In genomic region chr2:86453838-86454237, GRCh38 we compare ENCODE assay signal across 12 cellular contexts. TPM values are rescaled to one million over a fixed set of nuclear protein-coding genes. Genes with fewer than 3 reads are reported as not detected.
DNase-seq lines count a peak whose midpoint lies in the region; ATAC-seq and TF ChIP-seq lines count a peak whose summit lies in the region.
"Had no signal": no experiment of that assay in that cellular context is flagged by ENCODE, and none has a peak within 500 bp of the region (broad histone marks: within the 10 kb centered on the region; RNA-seq: fewer than 3 reads in every experiment).

No MANE protein-coding gene starts in this region.

- H2AFZ ChIP-seq in PC-9, result no peak overlapping the region

- H3K36me3 ChIP-seq in PC-9 (ENCODE audit: low read depth), result peaks cover 56% of the 10 kb centered on the region
- H3K36me3 ChIP-seq in ovary, result no peaks in the 10 kb centered on the region

- no peaks in the 10 kb centered on the region for H3K9me2 ChIP-seq in PC-9 (ENCODE audit: insufficient read depth)

- TF ChIP-seq EP300 in ovary (IDR thresholded peaks at IDR 0.05), result no peak

- H3K79me2 ChIP-seq in PC-9 (ENCODE audit: low read depth), result 0 out of 2 replicates have a peak, but pooled peaks cover 7% of the 10 kb centered on the region

- CTCF ChIA-PET in PC-9 (lab: Charles Lee), result no interaction called here

- H3K4me1 ChIP-seq in PC-9 (replicated peaks; ENCODE audit: insufficient read depth) (peaks cover 17% of the 10 kb centered on the region; the same call in 1 of the 2 replicates), ovary (ENCODE audit: insufficient read depth) (peaks cover 9% of the 10 kb centered on the region)

- 1 to 8% (median 2%) methylated on average over 2 of the region's 2 CpGs for WGBS in ovary, 3 donors

- intact Hi-C loops in PC-9 (cut with micrococcal nuclease; ENCODE audit: unreplicated experiment), result loop anchor here (5.0 kb wide), 1 partner anchor 77 kb away; no protein-coding TSS in a partner anchor
- intact Hi-C loops in ovary (cut with DNase I), result no loop called here

- H3F3A ChIP-seq in PC-9 (ENCODE audit: insufficient read depth, low read depth), result peaks cover 16% of the 10 kb centered on the region; the same call in 1 of the 2 replicates

- H4K20me1 ChIP-seq in PC-9 (ENCODE audit: insufficient read depth), result 0 out of 2 replicates have a peak, but pooled peaks cover 4% of the 10 kb centered on the region

- H3K27me3 ChIP-seq in PC-9 (ENCODE audit: insufficient read depth, low read depth) (no peaks in the 10 kb centered on the region), ovary (no peaks in the 10 kb centered on the region)

- TF ChIP-seq CTCF in PC-9 (conservative IDR thresholded peaks at IDR 0.05) (no peak), ovary (IDR thresholded peaks at IDR 0.05) (no peak)

- POLR2A ChIA-PET in PC-9 (lab: Charles Lee; ENCODE audit: unreplicated experiment), result interaction anchor here (0.5 kb wide), 1 partner anchor 12 kb away, joined by 3 read pairs; no protein-coding TSS in a partner anchor

- H3K4me2 ChIP-seq in PC-9, result no peak overlapping the region; the same call in 1 of the 2 replicates

- H3K4me3 ChIP-seq in PC-9 (no peak overlapping the region), ovary (no peak overlapping the region)

- TF ChIP-seq POLR2A in ovary (IDR thresholded peaks at IDR 0.05) (no peak), GM18505 (IDR thresholded peaks at IDR 0.05; ENCODE audit: borderline replicate concordance, extremely low read depth, insufficient read depth, insufficient read length) (no peak)

- BruUV-seq in PC-9 (replicated peaks; lab: Mats Ljungman, UMichigan), result no TSS peak

- no peaks in the 10 kb centered on the region for H3K9me3 ChIP-seq in PC-9 (ENCODE audit: insufficient read depth, low read depth)
- H3K9me3 ChIP-seq in ovary, result no peaks in the 10 kb centered on the region

- H3K27ac ChIP-seq in PC-9, result no peak overlapping the region
- H3K27ac ChIP-seq in ovary, result no peak overlapping the region

- DNase-seq in DMS79 treated with DMSO at 0.1 percent for 48 hours (lab: John Stamatoyannopoulos, UW) (peak; percentile 28), PC-9 (peak; percentile 33 to 73), fibroblast of gingiva (ENCODE audit: low read depth) (peak; percentile 87), ovary (peak in 4 of 5 donors; percentile 39 to 68 (median 58)), hepatic stellate cell (ENCODE audit: low spot score) (no peak), D341Med (ENCODE audit: low spot score) (no peak), NCI-H1436 (lab: John Stamatoyannopoulos, UW) (no peak)
- DNase-seq: DMS53; NCI-H2171; stimulated activated naive CD4-positive, alpha-beta T cell treated with Interleukin-2 at 50 U/mL for 16 hours had no signal

- no peak for ATAC-seq in GM18505 (IDR thresholded peaks at IDR 0.05; ENCODE audit: unreplicated experiment)
- ATAC-seq: activated naive CD4-positive, alpha-beta T cell treated with anti-CD3 and anti-CD28 coated beads, Interleukin-2, amount 50 U/mL, for 72 hours had no signal

RNA-seq across cellular contexts. Expression of gene KDM3A, which starts 12.7 kb away (rescaled TPM):
- total RNA-seq in PC-9 (2021), result 31.8 and 39.3 TPM in 2 replicates
- 10 to 100 TPM; 31.7 to 53.0 (median 40.8) TPM for total RNA-seq in ovary
- 10 to 100 TPM; 23.3 to 58.4 TPM for polyA plus RNA-seq in ovary

Comparison
In these comparisons a context has a peak if more than half of its experiments do, and no peak if none do; other contexts are left out.
1. DNase-seq: peak in DMS79 treated with DMSO at 0.1 percent for 48 hours (single experiment), PC-9 (2 of 2), fibroblast of gingiva (single experiment) and ovary (4 of 5); none in hepatic stellate cell (single experiment), D341Med (single experiment) and NCI-H1436 (single experiment).